8 cellular contexts compared by ENCODE assay signal in the genomic region with DNA sequence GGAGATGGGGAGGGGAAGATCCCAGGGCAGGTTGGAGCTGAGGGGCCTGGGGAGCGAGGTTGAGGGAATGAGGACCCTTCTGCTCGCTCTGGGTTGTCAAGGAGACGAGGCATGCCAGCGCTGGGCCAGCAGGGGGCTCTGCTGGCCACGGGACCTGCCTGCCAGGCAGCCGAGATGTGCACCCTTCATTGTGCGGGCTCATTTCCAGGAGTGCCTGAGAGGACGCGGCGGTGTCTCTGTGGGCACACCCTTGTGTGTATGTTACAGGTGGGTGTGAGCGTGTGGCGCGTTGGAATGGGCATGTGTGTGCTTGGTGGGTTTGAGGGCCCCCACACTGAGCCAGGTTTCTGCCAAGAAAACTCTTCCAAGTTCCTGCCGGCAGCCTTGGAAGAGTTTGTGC. TPM values are rescaled to one million over a fixed set of nuclear protein-coding genes. Genes with fewer than 3 reads are reported as not detected.
DNase-seq lines count a peak whose midpoint lies in the region; ATAC-seq and TF ChIP-seq lines count a peak whose summit lies in the region.

No MANE protein-coding gene starts in this region.

- no peak overlapping the region for H3K27ac Mint-ChIP-seq in CD4-positive, alpha-beta T cell
- no peak overlapping the region for H3K27ac Mint-ChIP-seq in natural killer cell

- CTCF ChIA-PET in CD4-positive, alpha-beta T cell (lab: Charles Lee): interaction anchor here (1.6 kb wide), 1 partner anchor 223 kb away, joined by 4 read pairs; no protein-coding TSS in a partner anchor

- peak overlapping the region; percentile 7 for H3K4me3 Mint-ChIP-seq in CD4-positive, alpha-beta T cell
- no peak overlapping the region for H3K4me3 Mint-ChIP-seq in natural killer cell

- H3K27ac ChIP-seq in CD4-positive, alpha-beta T cell (ENCODE audit: low read depth, low read length): no peak overlapping the region
- peak overlapping the region in 2 of 5 donors; percentile 8 to 52 for H3K27ac ChIP-seq in stomach

- peak; percentile 66 for TF ChIP-seq CTCF in CD4-positive, alpha-beta T cell (IDR thresholded peaks at IDR 0.05)
- TF ChIP-seq CTCF in natural killer cell (IDR thresholded peaks at IDR 0.05) (peak; percentile 57), stomach (IDR thresholded peaks at IDR 0.05) (peak in 5 of 7 experiments; percentile 83 to 95 (median 85))

- peak; percentile 30 to 65 (median 40) for DNase-seq in CD4-positive, alpha-beta T cell
- DNase-seq in NCI-H82 (lab: John Stamatoyannopoulos, UW) (peak; percentile 90), activated T-cell treated with anti-CD3 and anti-CD28 coated beads for 1 hour (ENCODE audit: low read depth) (peak; percentile 42), erythroblast (lab: John Stamatoyannopoulos, UW) (peak; percentile 67 to 84), natural killer cell (no peak), stomach (peak; percentile 78)

- H3K4me1 ChIP-seq in stomach: peaks cover 7 to 41% (median 25%) of the 10 kb centered on the region in 4 donors

- POLR2A ChIA-PET in CD4-positive, alpha-beta T cell (lab: Charles Lee): no interaction called here

- H3K9me3 ChIP-seq in CD4-positive, alpha-beta T cell (ENCODE audit: control insufficient read depth, low read length): no peaks in the 10 kb centered on the region
- no peaks in the 10 kb centered on the region for H3K9me3 ChIP-seq in stomach

- no peaks in the 10 kb centered on the region for H3K9me3 Mint-ChIP-seq in CD4-positive, alpha-beta T cell
- H3K9me3 Mint-ChIP-seq in natural killer cell: no peaks in the 10 kb centered on the region

- H3K36me3 ChIP-seq in stomach: no peaks in the 10 kb centered on the region

- H3K36me3 Mint-ChIP-seq in CD4-positive, alpha-beta T cell (ENCODE audit: low read depth): no peaks in the 10 kb centered on the region
- H3K36me3 Mint-ChIP-seq in natural killer cell: no peaks in the 10 kb centered on the region

- peaks cover 5% of the 10 kb centered on the region for H3K4me1 Mint-ChIP-seq in CD4-positive, alpha-beta T cell (ENCODE audit: low read depth)
- no peaks in the 10 kb centered on the region for H3K4me1 Mint-ChIP-seq in natural killer cell

- TF ChIP-seq POLR2A in erythroblast (IDR thresholded peaks at IDR 0.05; ENCODE audit: low read length) (no peak), stomach (IDR thresholded peaks at IDR 0.05) (no peak)

- H3K27me3 Mint-ChIP-seq in CD4-positive, alpha-beta T cell: peaks cover 5% of the 10 kb centered on the region
- peaks cover 0 to 6% of the 10 kb centered on the region in 2 donors for H3K27me3 Mint-ChIP-seq in natural killer cell (ENCODE audit: low read depth in 2 of 2)

- ATAC-seq in CD4-positive, alpha-beta T cell (ENCODE audit: poor library complexity): peak; percentile 94
- ATAC-seq in HG02642 (IDR thresholded peaks at IDR 0.05; ENCODE audit: poor library complexity, unreplicated experiment): peak; percentile 50
- peak; percentile 62 to 80 (median 67) for ATAC-seq in natural killer cell
- ATAC-seq in HG02759 (IDR thresholded peaks at IDR 0.05; ENCODE audit: unreplicated experiment): no peak

- no peak overlapping the region for H3K4me3 ChIP-seq in stomach

- no peaks in the 10 kb centered on the region for H3K27me3 ChIP-seq in CD4-positive, alpha-beta T cell (ENCODE audit: control insufficient read depth, insufficient read depth, low read length)
- H3K27me3 ChIP-seq in stomach: no peaks in the 10 kb centered on the region

- 7 to 19% (median 9%) methylated on average over 3 to 14 of the region's 14 CpGs for WGBS in stomach, 5 donors

- intact Hi-C loops in CD4-positive, alpha-beta T cell (cut with DNase I, micrococcal nuclease): loop anchor here in 1 of 2 experiments (5.0 kb wide), 2 partner anchors 38 to 223 kb away; no protein-coding TSS in a partner anchor
- intact Hi-C loops in natural killer cell (cut with micrococcal nuclease): no loop called here
- intact Hi-C loops in stomach (cut with DNase I; ENCODE audit: low total_unique reads): loop anchor here (5.0 kb wide), 1 partner anchor 38 kb away; no protein-coding TSS in a partner anchor

- TF ChIP-seq EP300 in stomach (IDR thresholded peaks at IDR 0.05): no peak

RNA-seq across cellular contexts. Expression of gene ARHGAP23, which starts 15.9 kb away (rescaled TPM):
- under 1 TPM in 1 of 2 experiments, not detected in 1; 0.73 TPM for total RNA-seq in CD4-positive, alpha-beta T cell
- total RNA-seq in natural killer cell (1 to 10 TPM in 2 of 3 donors, under 1 TPM in 1; 0.19 to 1.8 (median 1.7) TPM), stomach (10 to 100 TPM; 23.9 to 55.5 (median 30.1) TPM)
- polyA plus RNA-seq in stomach: 10 to 100 TPM in 1 of 3 donors, 1 to 10 TPM in 2; 4.0 to 18.8 (median 6.6) TPM

Comparison
In these comparisons a context has a peak if more than half of its experiments do, and no peak if none do; other contexts are left out.
1. RNA of gene ARHGAP23, which starts 15.9 kb away (total RNA-seq): 23.9 to 55.5 TPM in stomach; 0.19 to 1.8 TPM in natural killer cell and 0.73 TPM in CD4-positive, alpha-beta T cell; every median in the first group is over 4 times any median in the second.
2. Peak in every context shown above with its lines, with median percentiles within 50 percentile points of each other: CTCF ChIP-seq.